In the genomic region with DNA sequence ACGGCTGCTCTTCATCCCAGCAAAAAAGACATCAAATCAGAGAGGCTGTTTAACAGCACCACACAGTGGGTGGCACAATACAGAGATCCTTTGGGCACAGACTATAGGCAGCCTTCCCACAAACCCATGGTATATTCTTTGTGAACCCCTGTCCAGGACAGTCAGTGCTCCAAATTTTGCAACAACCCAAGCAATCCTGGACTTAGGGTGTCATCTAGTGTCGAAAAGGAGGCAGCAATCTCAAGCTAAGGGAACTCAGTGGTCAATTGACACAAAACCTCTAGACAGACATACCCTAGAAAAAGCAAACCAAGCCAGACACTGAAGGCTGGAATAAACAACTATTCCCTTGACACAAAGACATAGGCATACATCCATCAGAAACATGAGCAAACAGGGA, we compare ENCODE assay signal across 15 cellular contexts.
DNase-seq lines count a peak whose midpoint lies in the region; ATAC-seq and TF ChIP-seq lines count a peak whose summit lies in the region.
"Had no signal": no experiment of that assay in that cellular context is flagged by ENCODE, and none has a peak within 500 bp of the region (broad histone marks: within the 10 kb centered on the region; RNA-seq: fewer than 3 reads in every experiment).

No MANE protein-coding gene starts in this region.

- CTCF ChIA-PET in Caco-2 (lab: Charles Lee) (interaction anchor here (1.1 to 1.2 kb wide), 2 partner anchors 51 to 301 kb away, joined by 3 to 4 read pairs; no protein-coding TSS in a partner anchor), Panc1 (lab: Charles Lee) (no interaction called here)

- peak; percentile 31 to 50 for TF ChIP-seq CTCF in Caco-2 (IDR thresholded peaks at IDR 0.05; ENCODE audit: insufficient read depth in 1 of 2, low read depth in 1 of 2, low read length in 1 of 2, severe bottlenecking in 1 of 2, unreplicated experiment in 1 of 2)
- TF ChIP-seq CTCF in GM13977 (IDR thresholded peaks at IDR 0.05; ENCODE audit: extremely low read depth, insufficient read depth, missing control alignments) = peak; percentile 4
- TF ChIP-seq CTCF in Panc1 (IDR thresholded peaks at IDR 0.05) = peak; percentile 26
- peak; percentile 3 for TF ChIP-seq CTCF in hepatocyte (IDR thresholded peaks at IDR 0.05; ENCODE audit: poor library complexity)
- no peak for TF ChIP-seq CTCF in mesothelial cell of epicardium (IDR thresholded peaks at IDR 0.05; ENCODE audit: unreplicated experiment)
- no peak for TF ChIP-seq CTCF in Peyer's patch (IDR thresholded peaks at IDR 0.05)
- no peak for TF ChIP-seq CTCF in right lobe of liver (IDR thresholded peaks at IDR 0.05)

- TF ChIP-seq POLR2A in Peyer's patch (IDR thresholded peaks at IDR 0.05) = no peak
- no peak for TF ChIP-seq POLR2A in right lobe of liver (IDR thresholded peaks at IDR 0.05)

- H3K27ac Mint-ChIP-seq in Caco-2 (ENCODE audit: unreplicated experiment) = no peak overlapping the region
- no peak overlapping the region for H3K27ac Mint-ChIP-seq in mesothelial cell of epicardium

- no peaks in the 10 kb centered on the region for H3K9me2 ChIP-seq in hepatocyte (replicated peaks; ENCODE audit: insufficient read depth)

- H4K20me1 ChIP-seq in hepatocyte (ENCODE audit: insufficient read depth, poor library complexity, severe bottlenecking) = no peaks in the 10 kb centered on the region
- H4K20me1 ChIP-seq: BLaER1 had no signal

- POLR2A ChIA-PET in Caco-2 (lab: Charles Lee) (no interaction called here), Panc1 (lab: Charles Lee) (no interaction called here)

- 57% methylated on average over 2 of the region's 2 CpGs for WGBS in hepatocyte (ENCODE audit: low lambda C conversion rate, missing lambda C conversion rate)
- 33% methylated on average over 2 of the region's 2 CpGs for WGBS in right lobe of liver (ENCODE audit: insufficient coverage, low coverage, low lambda C conversion rate, missing lambda C conversion rate)

- intact Hi-C loops in Caco-2 (cut with micrococcal nuclease; ENCODE audit: unreplicated experiment) = loop anchor here (1.0 to 10.0 kb wide), 5 partner anchors 59 to 357 kb away; no protein-coding TSS in a partner anchor
- intact Hi-C loops in Panc1 (cut with micrococcal nuclease; ENCODE audit: unreplicated experiment) = no loop called here
- intact Hi-C loops in right lobe of liver (cut with DNase I) = no loop called here

- no peaks in the 10 kb centered on the region for H3K4me1 Mint-ChIP-seq in Caco-2 (ENCODE audit: low read depth, unreplicated experiment)
- H3K4me1 Mint-ChIP-seq in mesothelial cell of epicardium = no peaks in the 10 kb centered on the region

- no peaks in the 10 kb centered on the region for H3K79me2 ChIP-seq in hepatocyte

- H2AFZ ChIP-seq in hepatocyte = no peak overlapping the region

- H3K9me3 ChIP-seq in Caco-2 = no peaks in the 10 kb centered on the region
- H3K9me3 ChIP-seq in Panc1 (ENCODE audit: control insufficient read depth, insufficient read depth, low read depth, low read length) = no peaks in the 10 kb centered on the region
- no peaks in the 10 kb centered on the region for H3K9me3 ChIP-seq in hepatocyte (ENCODE audit: low read depth)
- H3K9me3 ChIP-seq in Peyer's patch = no peaks in the 10 kb centered on the region
- no peaks in the 10 kb centered on the region for H3K9me3 ChIP-seq in right lobe of liver
- H3K9me3 ChIP-seq: BLaER1 had no signal

- H3K4me1 ChIP-seq in Caco-2 = no peaks in the 10 kb centered on the region
- H3K4me1 ChIP-seq in Panc1 (ENCODE audit: control insufficient read depth, insufficient read depth, low read length) = no peaks in the 10 kb centered on the region
- no peaks in the 10 kb centered on the region for H3K4me1 ChIP-seq in hepatocyte (ENCODE audit: insufficient read depth)
- H3K4me1 ChIP-seq in Peyer's patch = no peaks in the 10 kb centered on the region
- no peaks in the 10 kb centered on the region for H3K4me1 ChIP-seq in right lobe of liver
- H3K4me1 ChIP-seq: BLaER1 had no signal

- H3K4me2 ChIP-seq in hepatocyte = no peak overlapping the region
- H3K4me2 ChIP-seq: BLaER1 had no signal

- no peaks in the 10 kb centered on the region for H3K36me3 Mint-ChIP-seq in Caco-2 (ENCODE audit: insufficient read depth, unreplicated experiment)
- no peaks in the 10 kb centered on the region for H3K36me3 Mint-ChIP-seq in mesothelial cell of epicardium

- ATAC-seq in Panc1 (no peak), right lobe of liver (no peak)

- H3K36me3 ChIP-seq in Caco-2 (ENCODE audit: control insufficient read depth, insufficient read depth, low read length) (no peaks in the 10 kb centered on the region), Panc1 (ENCODE audit: control insufficient read depth, insufficient read depth, low read length) (no peaks in the 10 kb centered on the region), hepatocyte (replicated peaks; ENCODE audit: insufficient read depth, low read depth) (no peaks in the 10 kb centered on the region), Peyer's patch (no peaks in the 10 kb centered on the region), right lobe of liver (no peaks in the 10 kb centered on the region)
- H3K36me3 ChIP-seq: BLaER1 had no signal

- peak in 1 of 2 experiments; percentile 15 for DNase-seq in Caco-2
- DNase-seq in GM13977 (ENCODE audit: low spot score) = no peak
- DNase-seq in Panc1 (ENCODE audit: low read depth, low spot score) = no peak
- DNase-seq in hepatocyte (ENCODE audit: low spot score) = no peak
- DNase-seq in mesothelial cell of epicardium (ENCODE audit: low spot score in 2 of 2, unreplicated experiment in 2 of 2) = no peak
- no peak for DNase-seq in Peyer's patch
- no peak for DNase-seq in right lobe of liver
- no peak for DNase-seq in D341Med (ENCODE audit: low spot score)
- DNase-seq: 8988T; NCI-H1092; NCI-H2107; NCI-H226; NCI-H69; NK-92 treated with Interleukin-12 subunit alpha and Interleukin-12 subunit beta, amount 100 ng/mL, for 24 hours had no signal

- no peaks in the 10 kb centered on the region for H3K27me3 ChIP-seq in Caco-2 (replicated peaks; ENCODE audit: control insufficient read depth, insufficient read depth, low read length)
- no peaks in the 10 kb centered on the region for H3K27me3 ChIP-seq in Panc1 (ENCODE audit: control insufficient read depth, insufficient read depth, low read length)
- H3K27me3 ChIP-seq in hepatocyte = no peaks in the 10 kb centered on the region
- H3K27me3 ChIP-seq in Peyer's patch = no peaks in the 10 kb centered on the region
- no peaks in the 10 kb centered on the region for H3K27me3 ChIP-seq in right lobe of liver

- H3K27ac ChIP-seq in Panc1 (ENCODE audit: low read length) (no peak overlapping the region), hepatocyte (no peak overlapping the region), Peyer's patch (no peak overlapping the region), right lobe of liver (no peak overlapping the region)
- H3K27ac ChIP-seq: BLaER1 had no signal

- in situ Hi-C loops in GM13977 (cut with MboI; ENCODE audit: low pct_unique_long_range_greater_than_20kb, low sequenced_read_pairs, unreplicated experiment) (no loop called here), Panc1 (cut with HindIII; ENCODE audit: low pct_unique_long_range_greater_than_20kb, low sequenced_read_pairs) (no loop called here)

- peaks cover 4% of the 10 kb centered on the region for H3K27me3 Mint-ChIP-seq in Caco-2 (ENCODE audit: insufficient read depth, unreplicated experiment)
- no peaks in the 10 kb centered on the region for H3K27me3 Mint-ChIP-seq in mesothelial cell of epicardium (ENCODE audit: low read depth)

- no TSS peak for BruUV-seq in Caco-2 (replicated peaks; lab: Mats Ljungman, UMichigan)
- no TSS peak for BruUV-seq in Panc1 (replicated peaks; lab: Mats Ljungman, UMichigan)

- H3K4me3 ChIP-seq in Caco-2 (ENCODE audit: low read depth, low read length) (no peak overlapping the region), Panc1 (ENCODE audit: low read depth in 2 of 2, low read length in 2 of 2) (no peak overlapping the region), hepatocyte (no peak overlapping the region), Peyer's patch (no peak overlapping the region), right lobe of liver (no peak overlapping the region)
- H3K4me3 ChIP-seq: BLaER1 had no signal

- H3K4me3 Mint-ChIP-seq in Caco-2 (ENCODE audit: unreplicated experiment) (no peak overlapping the region), mesothelial cell of epicardium (no peak overlapping the region)

- H3K9me3 Mint-ChIP-seq in Caco-2 (ENCODE audit: unreplicated experiment) = no peaks in the 10 kb centered on the region
- peaks cover 38% of the 10 kb centered on the region for H3K9me3 Mint-ChIP-seq in mesothelial cell of epicardium

Comparison
In these comparisons a context has a peak if more than half of its experiments do, and no peak if none do; other contexts are left out.
1. CTCF ChIP-seq: peak in Caco-2 (2 of 2), GM13977 (single experiment), Panc1 (single experiment) and hepatocyte (single experiment); none in mesothelial cell of epicardium (single experiment), Peyer's patch (0 of 6) and right lobe of liver (0 of 4).